8 cellular contexts compared by ENCODE assay signal in genomic region chr17:49261540-49261939, GRCh38. TPM values are rescaled to one million over a fixed set of nuclear protein-coding genes. Genes with fewer than 3 reads are reported as not detected.
"Had no signal": no experiment of that assay in that cellular context is flagged by ENCODE, and none has a peak within 500 bp of the region (broad histone marks: within the 10 kb centered on the region; RNA-seq: fewer than 3 reads in every experiment).

No MANE protein-coding gene starts in this region.

RNA-seq across cellular contexts. Expression of gene PHOSPHO1, which starts 31.0 kb away (rescaled TPM):
- total RNA-seq: activated CD4-positive, alpha-beta memory T cell treated with anti-CD3 and anti-CD28 coated beads, Interleukin-2, amount 10 ng/mL, durations not matched to agents 7 days and 5 days; activated CD4-positive, alpha-beta T cell treated with anti-CD3 and anti-CD28 coated beads for 36 hours; activated CD8-positive, alpha-beta memory T cell treated with anti-CD3 and anti-CD28 coated beads for 36 hours; activated T-helper 2 cell treated with anti-CD3 and anti-CD28 coated beads, Interferon-gamma antibody, Interleukin-2, Interleukin-4, amounts not matched to agents 10 μg/mL and 5 μg/mL and 100 μg/mL, durations not matched to agents 14 hours and 24 hours and 36 hours; NCI-H460; PC-9; T-helper 2 cell treated with Interferon-gamma antibody and Interleukin-4, amounts not matched to agents 100 ng/mL and 5 ng/mL, for 36 hours had no signal

RNA-seq across cellular contexts. Expression of gene ABI3, which starts 51.0 kb away (rescaled TPM):
- total RNA-seq: NCI-H460, PC-9, SK-MEL-5 had no signal

RNA-seq across cellular contexts. Expression of gene GNGT2, which starts 51.2 kb away (rescaled TPM):
- total RNA-seq: NCI-H460, SK-MEL-5 had no signal
